21 cellular contexts compared by ENCODE assay signal in the genomic region with DNA sequence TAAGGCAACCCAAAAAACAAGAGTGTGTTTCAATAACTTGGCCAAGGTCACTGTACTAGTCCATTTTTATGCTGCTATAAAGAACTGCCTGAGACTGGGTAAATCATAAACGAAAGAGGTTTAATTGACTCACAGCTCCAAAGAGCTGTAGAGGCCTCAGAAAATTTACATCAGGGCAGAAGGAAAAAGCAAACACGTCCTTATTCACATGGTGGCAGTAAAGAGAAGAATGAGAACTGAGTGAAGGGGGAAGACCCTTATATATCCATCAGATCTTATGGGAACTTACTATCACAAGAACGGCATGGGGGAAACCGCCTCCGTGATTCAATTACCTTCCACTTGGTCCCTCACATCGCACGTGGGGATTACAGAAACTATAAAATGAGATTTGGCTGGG.
A peak's percentile ranks its signal among the peaks of the same experiment; 100 is the strongest.
DNase-seq lines count a peak whose midpoint lies in the region; ATAC-seq and TF ChIP-seq lines count a peak whose summit lies in the region.
"Had no signal": no experiment of that assay in that cellular context is flagged by ENCODE, and none has a peak within 500 bp of the region (broad histone marks: within the 10 kb centered on the region; RNA-seq: fewer than 3 reads in every experiment).

No MANE protein-coding gene starts in this region.

- no peaks in the 10 kb centered on the region for H3K36me3 ChIP-seq in DND-41 (ENCODE audit: insufficient read depth, low read length)
- no peaks in the 10 kb centered on the region for H3K36me3 ChIP-seq in kidney epithelial cell (ENCODE audit: control insufficient read depth, insufficient read depth, low read length)
- H3K36me3 ChIP-seq in ovary = no peaks in the 10 kb centered on the region
- H3K36me3 ChIP-seq in right atrium auricular region = no peaks in the 10 kb centered on the region
- H3K36me3 ChIP-seq in uterus = no peaks in the 10 kb centered on the region
- H3K36me3 ChIP-seq: prostate gland, thoracic aorta had no signal

- H3K4me1 ChIP-seq in DND-41 (ENCODE audit: insufficient read depth, low read length) (peaks cover 6% of the 10 kb centered on the region; the same call in 1 of the 2 replicates), ovary (ENCODE audit: insufficient read depth) (no peaks in the 10 kb centered on the region), right atrium auricular region (no peaks in the 10 kb centered on the region), uterus (no peaks in the 10 kb centered on the region)
- H3K4me1 ChIP-seq: Caco-2, prostate gland had no signal

- no peak overlapping the region for H2AFZ ChIP-seq in DND-41 (ENCODE audit: low read depth, low read length)
- H2AFZ ChIP-seq: GM23248 had no signal

- no peak for TF ChIP-seq POLR2A in ovary (IDR thresholded peaks at IDR 0.05)
- TF ChIP-seq POLR2A in uterus (IDR thresholded peaks at IDR 0.05) = no peak

- no peaks in the 10 kb centered on the region for H3K79me2 ChIP-seq in DND-41 (ENCODE audit: insufficient read depth, low read length)

- TF ChIP-seq EP300 in ovary (IDR thresholded peaks at IDR 0.05) = no peak

- H3K9me3 ChIP-seq in DND-41 (ENCODE audit: insufficient read depth, low read length, severe bottlenecking) (no peaks in the 10 kb centered on the region), ovary (no peaks in the 10 kb centered on the region), right atrium auricular region (no peaks in the 10 kb centered on the region), uterus (no peaks in the 10 kb centered on the region)
- H3K9me3 ChIP-seq: Caco-2, prostate gland, thoracic aorta had no signal

- H4K20me1 ChIP-seq in DND-41 (ENCODE audit: insufficient read depth, low read length) = no peaks in the 10 kb centered on the region

- intact Hi-C loops in ovary (cut with DNase I) = loop anchor here in 1 of 4 donors (10.0 kb wide), 1 partner anchor 985 kb away; no protein-coding TSS in a partner anchor
- intact Hi-C loops in uterus (cut with DNase I; ENCODE audit: low total_unique reads) = no loop called here

- no peak overlapping the region for H3K9ac ChIP-seq in DND-41 (ENCODE audit: low read depth, low read length)
- H3K9ac ChIP-seq: GM23248 had no signal

- no peak for DNase-seq in DND-41
- DNase-seq in RPMI7951 (ENCODE audit: low read depth) = peak; percentile 50
- no peak for DNase-seq in kidney epithelial cell (ENCODE audit: low read depth)
- DNase-seq in ovary = no peak
- DNase-seq in right atrium auricular region (ENCODE audit: low spot score) = no peak
- no peak for DNase-seq in uterus
- DNase-seq: Caco-2; effector memory CD4-positive, alpha-beta T cell; GDM1; GM23248; head of caudate nucleus; immature natural killer cell; natural killer cell; NCI-H1417 treated with DMSO at 0.1 percent for 48 hours; SIG-M5; stimulated activated CD4-positive, alpha-beta T cell treated with anti-CD3 and anti-CD28 coated beads, Interleukin-12 subunit alpha, Interleukin-12 subunit beta, amount 100 ng/mL, for 4 hours had no signal

- peak; percentile 44 for TF ChIP-seq CTCF in DND-41 (IDR thresholded peaks at IDR 0.05; ENCODE audit: borderline replicate concordance, extremely low read depth, low read length, poor library complexity, severe bottlenecking)
- peak; percentile 1 for TF ChIP-seq CTCF in GM12873 (IDR thresholded peaks at IDR 0.05; ENCODE audit: insufficient read depth, low read depth, low read length, missing control alignments)
- TF ChIP-seq CTCF in kidney epithelial cell (IDR thresholded peaks at IDR 0.05; ENCODE audit: insufficient read depth, low read length, poor library complexity, severe bottlenecking) = peak; percentile 16
- no peak for TF ChIP-seq CTCF in ovary (IDR thresholded peaks at IDR 0.05)
- no peak for TF ChIP-seq CTCF in right atrium auricular region (IDR thresholded peaks at IDR 0.05)
- no peak for TF ChIP-seq CTCF in uterus (IDR thresholded peaks at IDR 0.05)

- H3K27me3 ChIP-seq in DND-41 (ENCODE audit: insufficient read depth, low read length, poor library complexity) (no peaks in the 10 kb centered on the region), kidney epithelial cell (ENCODE audit: control insufficient read depth, insufficient read depth, low read length) (no peaks in the 10 kb centered on the region), ovary (no peaks in the 10 kb centered on the region), right atrium auricular region (no peaks in the 10 kb centered on the region), uterus (no peaks in the 10 kb centered on the region)

- H3K27ac ChIP-seq in DND-41 (ENCODE audit: low read length) (no peak overlapping the region), ovary (no peak overlapping the region), right atrium auricular region (no peak overlapping the region), uterus (no peak overlapping the region)
- H3K27ac ChIP-seq: GM23248, prostate gland, thoracic aorta had no signal

- ATAC-seq in DND-41 (ENCODE audit: insufficient read depth, low read depth) (0 out of 3 replicates have a peak, but pooled peaks have one; percentile 27), GM19351 (IDR thresholded peaks at IDR 0.05; ENCODE audit: unreplicated experiment) (no peak)
- ATAC-seq: natural killer cell had no signal

- H3K4me2 ChIP-seq in DND-41 (ENCODE audit: insufficient read depth, low read length) = no peak overlapping the region

- H3K4me3 ChIP-seq in DND-41 (ENCODE audit: low read depth in 1 of 2, low read length in 2 of 2) (no peak overlapping the region), kidney epithelial cell (ENCODE audit: low read depth, low read length) (no peak overlapping the region), ovary (no peak overlapping the region), right atrium auricular region (no peak overlapping the region), uterus (no peak overlapping the region)
- H3K4me3 ChIP-seq: GM23248, lung, prostate gland, thoracic aorta had no signal

- 62 to 73% (median 72%) methylated on average over 7 of the region's 7 CpGs for WGBS in ovary, 3 donors

Comparison
In these comparisons a context has a peak if more than half of its experiments do, and no peak if none do; other contexts are left out.
1. CTCF ChIP-seq: peak in DND-41 (single experiment), GM12873 (single experiment) and kidney epithelial cell (single experiment); none in ovary (0 of 3), right atrium auricular region (0 of 2) and uterus (0 of 4).